ENCODE assay signal across 11 cellular contexts in the genomic region with DNA sequence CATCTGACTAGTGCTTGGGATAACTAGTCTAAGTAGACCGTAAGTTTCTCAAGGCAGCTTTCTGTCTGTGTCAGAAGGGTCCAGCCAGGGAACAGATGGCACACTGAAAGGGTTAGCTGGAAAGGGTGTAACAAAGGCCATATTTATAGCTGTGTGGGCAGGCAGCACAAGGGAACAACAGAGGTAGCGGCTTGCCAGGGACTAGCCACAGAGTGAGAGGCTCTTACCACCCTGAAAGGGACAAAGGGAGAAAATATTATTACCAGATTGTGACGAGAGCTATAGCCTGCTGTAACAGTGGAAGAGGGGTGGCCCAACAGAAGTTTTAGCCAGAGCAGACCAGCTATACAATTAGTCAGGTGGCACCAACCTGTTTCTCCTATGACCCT.
DNase-seq lines count a peak whose midpoint lies in the region; ATAC-seq and TF ChIP-seq lines count a peak whose summit lies in the region.
"Had no signal": no experiment of that assay in that cellular context is flagged by ENCODE, and none has a peak within 500 bp of the region (broad histone marks: within the 10 kb centered on the region; RNA-seq: fewer than 3 reads in every experiment).

No MANE protein-coding gene starts in this region.

- H3K36me3 Mint-ChIP-seq in neural progenitor cell = no peaks in the 10 kb centered on the region

- no peak overlapping the region for H3K9ac ChIP-seq in neural progenitor cell

- peaks cover 6% of the 10 kb centered on the region for H3F3A ChIP-seq in neural progenitor cell (ENCODE audit: low read depth)

- no peaks in the 10 kb centered on the region for H3K79me2 ChIP-seq in neural progenitor cell (ENCODE audit: low read depth)

- TF ChIP-seq CTCF in neural progenitor cell (IDR thresholded peaks at IDR 0.05) = no peak
- no peak for TF ChIP-seq CTCF in prostate gland (IDR thresholded peaks at IDR 0.05)

- peaks cover 4% of the 10 kb centered on the region for H3K27me3 Mint-ChIP-seq in neural progenitor cell (ENCODE audit: insufficient read depth, low read depth)

- peak overlapping the region; percentile 61 for H2AFZ ChIP-seq in neural progenitor cell (replicated peaks)

- intact Hi-C loops in prostate gland (cut with DNase I) = no loop called here

- DNase-seq in NCI-H82 (lab: John Stamatoyannopoulos, UW) (peak; percentile 72), neural progenitor cell (ENCODE audit: low spot score) (no peak), LoVo (ENCODE audit: low spot score) (no peak), prostate gland (ENCODE audit: low spot score) (no peak), ACHN (no peak)
- DNase-seq: activated effector memory CD4-positive, alpha-beta T cell treated with Interleukin-2 at 50 U/mL for 16 hours; hippocampal formation; stimulated activated CD4-positive, alpha-beta T cell treated with anti-CD3 and anti-CD28 coated beads, Interleukin-4, amount 100 ng/mL, for 1 hour had no signal

- in situ Hi-C loops in ACHN (cut with HindIII; ENCODE audit: low pct_ligation_motif_present, low pct_unique_long_range_greater_than_20kb, low sequenced_read_pairs) = no loop called here

- H3K36me3 ChIP-seq in neural progenitor cell (no peaks in the 10 kb centered on the region), prostate gland (no peaks in the 10 kb centered on the region)

- H3K27ac Mint-ChIP-seq in neural progenitor cell = no peak overlapping the region

- no peaks in the 10 kb centered on the region for H4K20me1 ChIP-seq in neural progenitor cell (ENCODE audit: low read depth)

- H3K4me2 ChIP-seq in neural progenitor cell = no peak overlapping the region

- no peak for TF ChIP-seq POLR2A in prostate gland (IDR thresholded peaks at IDR 0.05)

- peaks cover 27% of the 10 kb centered on the region for H3K4me1 ChIP-seq in neural progenitor cell
- no peaks in the 10 kb centered on the region for H3K4me1 ChIP-seq in prostate gland (replicated peaks)

- H3K4me1 Mint-ChIP-seq in neural progenitor cell = peaks cover 16% of the 10 kb centered on the region

- ATAC-seq in GM18858 (IDR thresholded peaks at IDR 0.05; ENCODE audit: unreplicated experiment) (peak; percentile 20), HG02571 (IDR thresholded peaks at IDR 0.05; ENCODE audit: unreplicated experiment) (peak; percentile 27), GM18502 (IDR thresholded peaks at IDR 0.05; ENCODE audit: poor library complexity, unreplicated experiment) (no peak)

- no peak overlapping the region for H3K27ac ChIP-seq in neural progenitor cell
- no peak overlapping the region for H3K27ac ChIP-seq in prostate gland

- H3K27me3 ChIP-seq in neural progenitor cell = no peaks in the 10 kb centered on the region
- H3K27me3 ChIP-seq in prostate gland (replicated peaks; ENCODE audit: insufficient read depth) = no peaks in the 10 kb centered on the region

- H3K4me3 Mint-ChIP-seq in neural progenitor cell = no peak overlapping the region

- no peak overlapping the region for H3K4me3 ChIP-seq in neural progenitor cell
- H3K4me3 ChIP-seq in prostate gland = no peak overlapping the region

- no peaks in the 10 kb centered on the region for H3K9me3 Mint-ChIP-seq in neural progenitor cell

- 81% methylated on average over 3 of the region's 3 CpGs for whole genome bisulfite sequencing in prostate gland

- H3K9me3 ChIP-seq in neural progenitor cell (ENCODE audit: low read depth) (no peaks in the 10 kb centered on the region), prostate gland (no peaks in the 10 kb centered on the region)
